In genomic region chr15:71085809-71086208, GRCh38 we compare ENCODE assay signal across 1 cellular context.
TF ChIP-seq lines count a peak whose summit lies in the region.

No MANE protein-coding gene starts in this region.

TF ChIP-seq in GM23338, 12 proteins besides CTCF, POLR2A, EP300 and RAD21 (continued from another document):
- TF ChIP-seq, protein P1, sequence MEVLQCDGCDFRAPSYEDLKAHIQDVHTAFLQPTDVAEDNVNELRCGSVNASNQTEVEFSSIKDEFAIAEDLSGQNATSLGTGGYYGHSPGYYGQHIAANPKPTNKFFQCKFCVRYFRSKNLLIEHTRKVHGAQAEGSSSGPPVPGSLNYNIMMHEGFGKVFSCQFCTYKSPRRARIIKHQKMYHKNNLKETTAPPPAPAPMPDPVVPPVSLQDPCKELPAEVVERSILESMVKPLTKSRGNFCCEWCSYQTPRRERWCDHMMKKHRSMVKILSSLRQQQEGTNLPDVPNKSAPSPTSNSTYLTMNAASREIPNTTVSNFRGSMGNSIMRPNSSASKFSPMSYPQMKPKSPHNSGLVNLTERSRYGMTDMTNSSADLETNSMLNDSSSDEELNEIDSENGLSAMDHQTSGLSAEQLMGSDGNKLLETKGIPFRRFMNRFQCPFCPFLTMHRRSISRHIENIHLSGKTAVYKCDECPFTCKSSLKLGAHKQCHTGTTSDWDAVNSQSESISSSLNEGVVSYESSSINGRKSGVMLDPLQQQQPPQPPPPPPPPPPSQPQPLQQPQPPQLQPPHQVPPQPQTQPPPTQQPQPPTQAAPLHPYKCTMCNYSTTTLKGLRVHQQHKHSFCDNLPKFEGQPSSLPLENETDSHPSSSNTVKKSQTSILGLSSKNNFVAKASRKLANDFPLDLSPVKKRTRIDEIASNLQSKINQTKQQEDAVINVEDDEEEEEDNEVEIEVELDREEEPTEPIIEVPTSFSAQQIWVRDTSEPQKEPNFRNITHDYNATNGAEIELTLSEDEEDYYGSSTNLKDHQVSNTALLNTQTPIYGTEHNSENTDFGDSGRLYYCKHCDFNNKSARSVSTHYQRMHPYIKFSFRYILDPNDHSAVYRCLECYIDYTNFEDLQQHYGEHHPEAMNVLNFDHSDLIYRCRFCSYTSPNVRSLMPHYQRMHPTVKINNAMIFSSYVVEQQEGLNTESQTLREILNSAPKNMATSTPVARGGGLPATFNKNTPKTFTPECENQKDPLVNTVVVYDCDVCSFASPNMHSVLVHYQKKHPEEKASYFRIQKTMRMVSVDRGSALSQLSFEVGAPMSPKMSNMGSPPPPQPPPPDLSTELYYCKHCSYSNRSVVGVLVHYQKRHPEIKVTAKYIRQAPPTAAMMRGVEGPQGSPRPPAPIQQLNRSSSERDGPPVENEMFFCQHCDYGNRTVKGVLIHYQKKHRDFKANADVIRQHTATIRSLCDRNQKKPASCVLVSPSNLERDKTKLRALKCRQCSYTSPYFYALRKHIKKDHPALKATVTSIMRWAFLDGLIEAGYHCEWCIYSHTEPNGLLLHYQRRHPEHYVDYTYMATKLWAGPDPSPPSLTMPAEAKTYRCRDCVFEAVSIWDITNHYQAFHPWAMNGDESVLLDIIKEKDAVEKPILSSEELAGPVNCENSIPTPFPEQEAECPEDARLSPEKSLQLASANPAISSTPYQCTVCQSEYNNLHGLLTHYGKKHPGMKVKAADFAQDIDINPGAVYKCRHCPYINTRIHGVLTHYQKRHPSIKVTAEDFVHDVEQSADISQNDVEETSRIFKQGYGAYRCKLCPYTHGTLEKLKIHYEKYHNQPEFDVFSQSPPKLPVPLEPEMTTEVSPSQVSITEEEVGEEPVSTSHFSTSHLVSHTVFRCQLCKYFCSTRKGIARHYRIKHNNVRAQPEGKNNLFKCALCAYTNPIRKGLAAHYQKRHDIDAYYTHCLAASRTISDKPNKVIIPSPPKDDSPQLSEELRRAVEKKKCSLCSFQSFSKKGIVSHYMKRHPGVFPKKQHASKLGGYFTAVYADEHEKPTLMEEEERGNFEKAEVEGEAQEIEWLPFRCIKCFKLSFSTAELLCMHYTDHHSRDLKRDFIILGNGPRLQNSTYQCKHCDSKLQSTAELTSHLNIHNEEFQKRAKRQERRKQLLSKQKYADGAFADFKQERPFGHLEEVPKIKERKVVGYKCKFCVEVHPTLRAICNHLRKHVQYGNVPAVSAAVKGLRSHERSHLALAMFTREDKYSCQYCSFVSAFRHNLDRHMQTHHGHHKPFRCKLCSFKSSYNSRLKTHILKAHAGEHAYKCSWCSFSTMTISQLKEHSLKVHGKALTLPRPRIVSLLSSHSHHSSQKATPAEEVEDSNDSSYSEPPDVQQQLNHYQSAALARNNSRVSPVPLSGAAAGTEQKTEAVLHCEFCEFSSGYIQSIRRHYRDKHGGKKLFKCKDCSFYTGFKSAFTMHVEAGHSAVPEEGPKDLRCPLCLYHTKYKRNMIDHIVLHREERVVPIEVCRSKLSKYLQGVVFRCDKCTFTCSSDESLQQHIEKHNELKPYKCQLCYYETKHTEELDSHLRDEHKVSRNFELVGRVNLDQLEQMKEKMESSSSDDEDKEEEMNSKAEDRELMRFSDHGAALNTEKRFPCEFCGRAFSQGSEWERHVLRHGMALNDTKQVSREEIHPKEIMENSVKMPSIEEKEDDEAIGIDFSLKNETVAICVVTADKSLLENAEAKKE (CRISPR knock-in tag; IDR thresholded peaks at IDR 0.05), result peak; percentile 42
- TF ChIP-seq ZNF114 (CRISPR knock-in tag; IDR thresholded peaks at IDR 0.05) (no peak; the same call in 1 of the 2 replicates), JUNB (IDR thresholded peaks at IDR 0.05; ENCODE audit: unreplicated experiment) (no peak), NANOG (IDR thresholded peaks at IDR 0.05; ENCODE audit: borderline replicate concordance) (peak; percentile 77; the same call in 1 of the 2 replicates), EZH2 (IDR thresholded peaks at IDR 0.05; ENCODE audit: low read depth, unreplicated experiment) (no peak), REST (IDR thresholded peaks at IDR 0.05; ENCODE audit: unreplicated experiment) (no peak), POLR2AphosphoS5 (IDR thresholded peaks at IDR 0.05; ENCODE audit: low read depth) (peak; percentile 38; the same call in 1 of the 2 replicates), ZNF331 (CRISPR knock-in tag; IDR thresholded peaks at IDR 0.05; ENCODE audit: low read depth) (no peak), CREB1 (CRISPR knock-in tag; IDR thresholded peaks at IDR 0.05; ENCODE audit: low read depth) (0 out of 2 replicates have a peak, but pooled peaks have one; percentile 21), EZH2phosphoT487 (IDR thresholded peaks at IDR 0.05; ENCODE audit: unreplicated experiment) (no peak)
- TF ChIP-seq, protein P2, sequence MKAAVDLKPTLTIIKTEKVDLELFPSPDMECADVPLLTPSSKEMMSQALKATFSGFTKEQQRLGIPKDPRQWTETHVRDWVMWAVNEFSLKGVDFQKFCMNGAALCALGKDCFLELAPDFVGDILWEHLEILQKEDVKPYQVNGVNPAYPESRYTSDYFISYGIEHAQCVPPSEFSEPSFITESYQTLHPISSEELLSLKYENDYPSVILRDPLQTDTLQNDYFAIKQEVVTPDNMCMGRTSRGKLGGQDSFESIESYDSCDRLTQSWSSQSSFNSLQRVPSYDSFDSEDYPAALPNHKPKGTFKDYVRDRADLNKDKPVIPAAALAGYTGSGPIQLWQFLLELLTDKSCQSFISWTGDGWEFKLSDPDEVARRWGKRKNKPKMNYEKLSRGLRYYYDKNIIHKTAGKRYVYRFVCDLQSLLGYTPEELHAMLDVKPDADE (IDR thresholded peaks at IDR 0.05), result no peak
TF ChIP-seq in GM23338: peak in this region for 4.
